ENCODE assay signal across 9 cellular contexts in genomic region chr5:126462239-126463014, GRCh38. TPM values are rescaled to one million over a fixed set of nuclear protein-coding genes. Genes with fewer than 3 reads are reported as not detected.
DNase-seq lines count a peak whose midpoint lies in the region; ATAC-seq and TF ChIP-seq lines count a peak whose summit lies in the region.
"Had no signal": no experiment of that assay in that cellular context is flagged by ENCODE, and none has a peak within 500 bp of the region (broad histone marks: within the 10 kb centered on the region; RNA-seq: fewer than 3 reads in every experiment).

No MANE protein-coding gene starts in this region.

- BruUV-seq in IMR-90 (replicated peaks; lab: Mats Ljungman, UMichigan) = no TSS peak

- H2BK120ac ChIP-seq in IMR-90 (ENCODE audit: low read depth, low read length) = no peak overlapping the region

- no peak overlapping the region for H3K4ac ChIP-seq in IMR-90 (ENCODE audit: low read depth, low read length)

- no peak overlapping the region for H2BK20ac ChIP-seq in IMR-90 (ENCODE audit: low read depth, low read length)

- no peak overlapping the region for H3K27ac ChIP-seq in IMR-90 (ENCODE audit: insufficient read depth, low read length)

- H3K79me1 ChIP-seq in IMR-90 (ENCODE audit: low read depth in 1 of 2, low read length in 2 of 2) = peaks cover 23 to 38% of the 10 kb centered on the region in 2 experiments

- no peaks in the 10 kb centered on the region for H3K9me3 ChIP-seq in IMR-90 (ENCODE audit: control insufficient read depth, insufficient read depth, low read length)

- H3K56ac ChIP-seq in IMR-90 (ENCODE audit: extremely low read depth, insufficient read depth, low read length) = no peak overlapping the region

- intact Hi-C loops in IMR-90 (cut with micrococcal nuclease) = no loop called here

- CTCF ChIA-PET in IMR-90 (lab: Yijun Ruan, JAX) = no interaction called here

- 100% methylated on average over 1 of the region's 8 CpGs; no CpG with 5 or more reads in 1 of the 2 experiments for WGBS in IMR-90 (ENCODE audit: extremely low coverage in 2 of 2, insufficient read length in 1 of 2), 2 experiments

- POLR2A ChIA-PET in IMR-90 (lab: Charles Lee; ENCODE audit: unreplicated experiment) = no interaction called here

- H3K23ac ChIP-seq in IMR-90 (ENCODE audit: low read depth, low read length) = no peak overlapping the region

- no peaks in the 10 kb centered on the region for H3K4me1 ChIP-seq in IMR-90 (ENCODE audit: control insufficient read depth, insufficient read depth, low read length)

- no peaks in the 10 kb centered on the region for H3K27me3 ChIP-seq in IMR-90 (ENCODE audit: control insufficient read depth, insufficient read depth, low read length)

- peaks cover 6% of the 10 kb centered on the region for H3K36me3 ChIP-seq in IMR-90 (ENCODE audit: control insufficient read depth, insufficient read depth, low read length)

- no peak overlapping the region for H2BK15ac ChIP-seq in IMR-90 (ENCODE audit: low read depth, low read length)

- in situ Hi-C loops in GM13977 (cut with MboI; ENCODE audit: low pct_unique_long_range_greater_than_20kb, low sequenced_read_pairs, unreplicated experiment) = no loop called here
- in situ Hi-C loops in IMR-90 (cut with MboI; ENCODE audit: low sequenced_read_pairs) = no loop called here

- DNase-seq in GM13977 (ENCODE audit: low spot score) (peak; percentile 32), IMR-90 (peak; percentile 40), left kidney (ENCODE audit: low read depth, low spot score) (peak; percentile 86), HuH-7.5 (ENCODE audit: low spot score) (no peak), activated T-cell treated with anti-CD3 and anti-CD28 coated beads for 4 hours (no peak)
- DNase-seq in stimulated activated CD4-positive, alpha-beta T cell treated with anti-CD3 and anti-CD28 coated beads, Interleukin-2, amount 100 ng/mL, for 48 hours = no peak
- DNase-seq in activated CD4-positive, CD25-positive, alpha-beta regulatory T cell treated with anti-CD3 and anti-CD28 coated beads, Interleukin-2, amount 50 U/mL, for 72 hours = no peak
- DNase-seq: NCI-H526 had no signal

- no peak for TF ChIP-seq POLR2A in IMR-90 (IDR thresholded peaks at IDR 0.05; ENCODE audit: low read depth, low read length)

- no peak overlapping the region for H3K4me3 ChIP-seq in IMR-90 (ENCODE audit: insufficient read depth, low read depth, low read length)

- H2AK9ac ChIP-seq in IMR-90 (replicated peaks; ENCODE audit: low read depth, low read length, poor library complexity) = no peak overlapping the region

- no peaks in the 10 kb centered on the region; the same call in 1 of the 2 replicates for H4K20me1 ChIP-seq in IMR-90 (ENCODE audit: insufficient read depth, low read length)

- no peak overlapping the region for H3K18ac ChIP-seq in IMR-90 (ENCODE audit: low read depth, low read length)

- H2AK5ac ChIP-seq in IMR-90 (ENCODE audit: low read depth, low read length) = no peak overlapping the region

- no peak overlapping the region for H2AFZ ChIP-seq in IMR-90 (replicated peaks; ENCODE audit: low read length, poor library complexity)

- no peak overlapping the region for H4K8ac ChIP-seq in IMR-90 (ENCODE audit: low read depth in 2 of 2, low read length in 2 of 2)

- no peak overlapping the region for H3K14ac ChIP-seq in IMR-90 (replicated peaks; ENCODE audit: low read depth, low read length)

- no peak overlapping the region for H4K5ac ChIP-seq in IMR-90 (ENCODE audit: low read depth, low read length)

- no peak overlapping the region for H4K91ac ChIP-seq in IMR-90 (ENCODE audit: insufficient read depth, low read depth, low read length)

- ATAC-seq in GM21717 (IDR thresholded peaks at IDR 0.05; ENCODE audit: unreplicated experiment) (peak; percentile 71), IMR-90 (ENCODE audit: low read depth) (peak; percentile 51)

- TF ChIP-seq RAD21 in IMR-90 (IDR thresholded peaks at IDR 0.05; ENCODE audit: low read length) = no peak

- TF ChIP-seq CTCF in GM13977 (IDR thresholded peaks at IDR 0.05; ENCODE audit: extremely low read depth, insufficient read depth, missing control alignments) = no peak
- no peak for TF ChIP-seq CTCF in IMR-90 (conservative IDR thresholded peaks at IDR 0.05; ENCODE audit: low read depth, low read length)

- H3K4me2 ChIP-seq in IMR-90 (ENCODE audit: low read depth, low read length) = no peak overlapping the region

- dilution Hi-C loops in IMR-90 (cut with HindIII; ENCODE audit: low sequenced_read_pairs, unreplicated experiment) = no loop called here

- no peak overlapping the region for H3K9ac ChIP-seq in IMR-90 (ENCODE audit: low read depth, low read length)

- peaks cover 3% of the 10 kb centered on the region; the same call in 1 of the 2 replicates for H3K9me1 ChIP-seq in IMR-90 (ENCODE audit: insufficient read depth, low read length)

- no peak overlapping the region for H2BK5ac ChIP-seq in IMR-90 (ENCODE audit: low read depth, low read length, poor library complexity, severe bottlenecking)

TF ChIP-seq in IMR-90, 13 proteins besides CTCF, POLR2A, EP300 and RAD21:
- no peak for TF ChIP-seq FOS (IDR thresholded peaks at IDR 0.05; ENCODE audit: low read depth, low read length)
- TF ChIP-seq BHLHE40 (IDR thresholded peaks at IDR 0.05; ENCODE audit: low read depth, low read length) = no peak

RNA-seq across cellular contexts. Expression of gene GRAMD2B, which starts 39.2 kb away (rescaled TPM):
- total RNA-seq in IMR-90 (2012; rRNA removed) = 15.8 and 20.3 TPM in 2 replicates
- polyA plus RNA-seq in IMR-90 (2012; rRNA removed) = 13.9 and 15.6 TPM in 2 replicates
- polyA plus RNA-seq in IMR-90 (2012; cell fraction: cytosol; rRNA removed) = 8.8 and 14.3 TPM in 2 replicates
- polyA plus RNA-seq in IMR-90 (2012; cell fraction: nucleus; rRNA removed; ENCODE audit: low replicate concordance) = 8.5 and 26.6 TPM in 2 replicates

Comparison
In these comparisons a context has a peak if more than half of its experiments do, and no peak if none do; other contexts are left out.
1. DNase-seq: peak in GM13977 (single experiment), IMR-90 (single experiment) and left kidney (single experiment); none in stimulated activated CD4-positive, alpha-beta T cell treated with anti-CD3 and anti-CD28 coated beads, Interleukin-2, amount 100 ng/mL, for 48 hours (0 of 2), HuH-7.5 (single experiment), activated T-cell treated with anti-CD3 and anti-CD28 coated beads for 4 hours (single experiment) and activated CD4-positive, CD25-positive, alpha-beta regulatory T cell treated with anti-CD3 and anti-CD28 coated beads, Interleukin-2, amount 50 U/mL, for 72 hours (single experiment).